Comparison of ENCODE assay signal across 13 cellular contexts in genomic region chr22:41992496-41992895, GRCh38. TPM values are rescaled to one million over a fixed set of nuclear protein-coding genes. Genes with fewer than 3 reads are reported as not detected.
DNase-seq lines count a peak whose midpoint lies in the region; ATAC-seq and TF ChIP-seq lines count a peak whose summit lies in the region.
"Had no signal": no experiment of that assay in that cellular context is flagged by ENCODE, and none has a peak within 500 bp of the region (broad histone marks: within the 10 kb centered on the region; RNA-seq: fewer than 3 reads in every experiment).

No MANE protein-coding gene starts in this region.

- no peak for TF ChIP-seq CTCF in suprapubic skin (IDR thresholded peaks at IDR 0.05)

- no peaks in the 10 kb centered on the region for H3K36me3 ChIP-seq in suprapubic skin

- H3K27me3 ChIP-seq in suprapubic skin: no peaks in the 10 kb centered on the region

- no peak for TF ChIP-seq EP300 in suprapubic skin (IDR thresholded peaks at IDR 0.05)

- H3K9me3 ChIP-seq in suprapubic skin: no peaks in the 10 kb centered on the region

- no peak overlapping the region for H3K27ac ChIP-seq in suprapubic skin
- H3K27ac ChIP-seq: GM23248, HL-60 had no signal

- ATAC-seq in HG03342 (IDR thresholded peaks at IDR 0.05; ENCODE audit: unreplicated experiment): no peak
- ATAC-seq: CD8-positive, alpha-beta T cell; HCT116 had no signal

- no peaks in the 10 kb centered on the region for H3K4me1 ChIP-seq in suprapubic skin

- DNase-seq in AG08396 (ENCODE audit: low spot score): peak; percentile 3
- DNase-seq in D341Med (ENCODE audit: low spot score): peak; percentile 10
- DNase-seq in mesenteric fat pad (ENCODE audit: low spot score): peak; percentile 71
- DNase-seq in suprapubic skin (ENCODE audit: low spot score in 2 of 2): peak; percentile 35 to 74
- DNase-seq in NCI-H1694 treated with DMSO at 0.1 percent for 48 hours (lab: John Stamatoyannopoulos, UW): no peak
- DNase-seq in NCI-H1694 (lab: John Stamatoyannopoulos, UW): no peak
- DNase-seq: CD8-positive, alpha-beta T cell; COR-L47; DMS53; GM23248 had no signal

- no peak overlapping the region for H3K4me3 ChIP-seq in suprapubic skin
- H3K4me3 ChIP-seq: GM23248 had no signal

- no peak for TF ChIP-seq POLR2A in suprapubic skin (IDR thresholded peaks at IDR 0.05)

- 96% methylated on average over 5 of the region's 5 CpGs for WGBS in suprapubic skin

RNA-seq across cellular contexts. Expression of gene WBP2NL, which starts 6.1 kb away (rescaled TPM):
- 0.61 TPM for total RNA-seq in mesenteric fat pad
- total RNA-seq in suprapubic skin: 1 to 10 TPM in 3 of 4 donors, under 1 TPM in 1; 0.76 to 9.6 (median 5.4) TPM

RNA-seq across cellular contexts. Expression of gene SEPTIN3, which starts 23.3 kb away (rescaled TPM):
- total RNA-seq in mesenteric fat pad (0.55 TPM), suprapubic skin (1 to 10 TPM; 1.1 to 2.7 (median 1.7) TPM)
- total RNA-seq: GM23248 had no signal

RNA-seq across cellular contexts. Expression of gene CENPM, which starts 45.5 kb away (rescaled TPM):
- total RNA-seq in mesenteric fat pad (not detected), suprapubic skin (10 to 100 TPM in 1 of 4 donors, 1 to 10 TPM in 3; 8.8 to 16.5 (median 9.2) TPM)

Comparison
In these comparisons a context has a peak if more than half of its experiments do, and no peak if none do; other contexts are left out.
1. DNase-seq: peak in AG08396 (single experiment), D341Med (single experiment), mesenteric fat pad (single experiment) and suprapubic skin (2 of 2); none in NCI-H1694 treated with DMSO at 0.1 percent for 48 hours (single experiment) and NCI-H1694 (single experiment).